Comparison of ENCODE assay signal across 1 cellular context in genomic region chr2:28048341-28048740, GRCh38.
TF ChIP-seq lines count a peak whose summit lies in the region.

No MANE protein-coding gene starts in this region.

TF ChIP-seq in IMR-90, 13 proteins besides CTCF, POLR2A, EP300 and RAD21:
- TF ChIP-seq MAZ (IDR thresholded peaks at IDR 0.05; ENCODE audit: borderline replicate concordance, low read depth, low read length), result no peak
TF ChIP-seq in IMR-90: peak in this region for 0.
